ENCODE assay signal across 29 cellular contexts in genomic region chr20:1309439-1309847, GRCh38. TPM values are rescaled to one million over a fixed set of nuclear protein-coding genes. Genes with fewer than 3 reads are reported as not detected.
A peak's percentile ranks its signal among the peaks of the same experiment; 100 is the strongest.
DNase-seq lines count a peak whose midpoint lies in the region; ATAC-seq, FAIRE-seq and TF ChIP-seq lines count a peak whose summit lies in the region.
"Had no signal": no experiment of that assay in that cellular context is flagged by ENCODE, and none has a peak within 500 bp of the region (broad histone marks: within the 10 kb centered on the region; RNA-seq: fewer than 3 reads in every experiment).

No MANE protein-coding gene starts in this region.

- H3K56ac ChIP-seq in H1 (replicated peaks; ENCODE audit: insufficient read length, low read depth, low read length), result no peak overlapping the region

- H2AK5ac ChIP-seq in H1 (ENCODE audit: low read depth, low read length), result no peak overlapping the region

- no peak overlapping the region for H4K5ac ChIP-seq in H1 (ENCODE audit: insufficient read length, low read depth, low read length)

- no peak for TF ChIP-seq POLR2A in H1 (IDR thresholded peaks at IDR 0.05; ENCODE audit: control extremely low read depth in 1 of 2, low read depth in 2 of 2, low read length in 2 of 2)

- H3K79me2 ChIP-seq in DND-41 (ENCODE audit: insufficient read depth, low read length) (no peaks in the 10 kb centered on the region), H1 (ENCODE audit: control insufficient read depth in 1 of 2, insufficient read depth in 2 of 2, low read length in 2 of 2) (no peaks in the 10 kb centered on the region)

- H3K79me1 ChIP-seq in H1 (ENCODE audit: low read depth, low read length), result no peaks in the 10 kb centered on the region

- no peak overlapping the region for H3K4ac ChIP-seq in H1 (replicated peaks; ENCODE audit: insufficient read length, low read depth, low read length)

- POLR2A ChIA-PET in H1 (lab: Charles Lee; ENCODE audit: partially characterized antibody), result interaction anchor here (1.5 to 2.6 kb wide), 4 partner anchors 10 to 42 kb away, joined by 3 to 6 read pairs (median 6); no protein-coding TSS in a partner anchor
- POLR2A ChIA-PET in naive thymus-derived CD8-positive, alpha-beta T cell (lab: Charles Lee), result no interaction called here

- 0 out of 2 replicates have a peak, but pooled peaks cover 3% of the 10 kb centered on the region for H3K36me3 Mint-ChIP-seq in HFFc6 (ENCODE audit: low read depth)
- H3K36me3 Mint-ChIP-seq in naive thymus-derived CD8-positive, alpha-beta T cell, result peaks cover 0 to 21% (median 0%) of the 10 kb centered on the region in 3 donors
- H3K36me3 Mint-ChIP-seq: mesothelial cell of epicardium had no signal

- H3K27me3 ChIP-seq in DND-41 (ENCODE audit: insufficient read depth, low read length, poor library complexity) (no peaks in the 10 kb centered on the region), H1 (replicated peaks in 1 of 4; ENCODE audit: control insufficient read depth in 3 of 4, extremely low read depth in 1 of 4, insufficient read depth in 3 of 4, low read length in 3 of 4) (peaks cover 0 to 12% (median 10%) of the 10 kb centered on the region in 4 experiments; a peak in 5 of 7 replicates)
- H3K27me3 ChIP-seq: ascending aorta, heart left ventricle, left lung, sigmoid colon, thyroid gland had no signal

- no peak overlapping the region for H4K8ac ChIP-seq in H1 (ENCODE audit: extremely low read depth, insufficient read depth, low read length)

- peak; percentile 58 to 61 for TF ChIP-seq RAD21 in H1 (IDR thresholded peaks at IDR 0.05 in 1 of 2, conservative IDR thresholded peaks at IDR 0.05 in 1 of 2; ENCODE audit: low read depth in 2 of 2, low read length in 2 of 2)

- no peak overlapping the region for H3K4me3 Mint-ChIP-seq in HFFc6
- no peak overlapping the region for H3K4me3 Mint-ChIP-seq in naive thymus-derived CD8-positive, alpha-beta T cell
- H3K4me3 Mint-ChIP-seq: activated CD4-positive, alpha-beta T cell treated with anti-CD3 and anti-CD28 coated beads, Interleukin-2, amount 10 ng/mL, durations not matched to agents 7 days and 5 days; immature natural killer cell; mesothelial cell of epicardium; nephron; stimulated activated naive CD8-positive, alpha-beta T cell treated with anti-CD3 and anti-CD28 coated beads, Interleukin-15, Interleukin-2, amounts not matched to agents 100 ng/mL and 50 ng/mL, for 24 hours; T-helper 2 cell treated with Interferon-gamma antibody and Interleukin-4, amounts not matched to agents 5 μg/mL and 100 μg/mL, for 36 hours had no signal

- no peak overlapping the region for H3K4me2 ChIP-seq in DND-41 (ENCODE audit: insufficient read depth, low read length)
- no peak overlapping the region for H3K4me2 ChIP-seq in H1 (ENCODE audit: insufficient read depth in 1 of 2, low read depth in 2 of 2, low read length in 2 of 2)

- DNase-seq in DND-41 (no peak), HFFc6 (no peak), H1 (ENCODE audit: low read depth in 1 of 2, low spot score in 2 of 2) (peak in 1 of 2 experiments; percentile 65), NCI-H510A treated with DMSO at 0.1 percent for 48 hours (lab: John Stamatoyannopoulos, UW) (no peak), SHP77 (lab: John Stamatoyannopoulos, UW) (no peak)
- peak in 1 of 10 donors; percentile 59 for DNase-seq in naive thymus-derived CD8-positive, alpha-beta T cell
- DNase-seq in stimulated activated CD8-positive, alpha-beta memory T cell treated with anti-CD3 and anti-CD28 coated beads, Interleukin-4, amount 100 ng/mL, for 48 hours, result no peak
- DNase-seq: activated CD4-positive, alpha-beta T cell treated with anti-CD3 and anti-CD28 coated beads, Interleukin-2, amount 10 ng/mL, durations not matched to agents 7 days and 5 days; activated naive CD4-positive, alpha-beta T cell treated with anti-CD3 and anti-CD28 coated beads, Interleukin-2, amount 50 U/mL, for 16 hours; central memory CD4-positive, alpha-beta T cell; EL; foreskin fibroblast; heart left ventricle; immature natural killer cell; left lung; NCI-H2171; NCI-H526 treated with DMSO at 0.1 percent for 48 hours; sigmoid colon; stimulated activated CD4-positive, alpha-beta T cell treated with anti-CD3 and anti-CD28 coated beads, Interleukin-15, amount 100 ng/mL, for 24 hours; thyroid gland had no signal

- H3K4me1 Mint-ChIP-seq in HFFc6 (ENCODE audit: low read depth), result peaks cover 6% of the 10 kb centered on the region
- H3K4me1 Mint-ChIP-seq in naive thymus-derived CD8-positive, alpha-beta T cell, result peaks cover 3 to 10% (median 5%) of the 10 kb centered on the region in 4 donors
- H3K4me1 Mint-ChIP-seq: immature natural killer cell had no signal

- no peaks in the 10 kb centered on the region for H3K9me3 Mint-ChIP-seq in HFFc6
- no peaks in the 10 kb centered on the region for H3K9me3 Mint-ChIP-seq in naive thymus-derived CD8-positive, alpha-beta T cell
- H3K9me3 Mint-ChIP-seq: activated CD4-positive, alpha-beta T cell treated with anti-CD3 and anti-CD28 coated beads, Interleukin-2, amount 10 ng/mL, durations not matched to agents 7 days and 5 days; immature natural killer cell; mesothelial cell of epicardium; nephron; stimulated activated naive CD8-positive, alpha-beta T cell treated with anti-CD3 and anti-CD28 coated beads, Interleukin-15, Interleukin-2, amounts not matched to agents 100 ng/mL and 50 ng/mL, for 24 hours; T-helper 2 cell treated with Interferon-gamma antibody and Interleukin-4, amounts not matched to agents 5 μg/mL and 100 μg/mL, for 36 hours had no signal

- peaks cover 1% of the 10 kb centered on the region for H3K27me3 Mint-ChIP-seq in HFFc6 (ENCODE audit: insufficient read depth)
- H3K27me3 Mint-ChIP-seq in naive thymus-derived CD8-positive, alpha-beta T cell, result no peaks in the 10 kb centered on the region
- H3K27me3 Mint-ChIP-seq: activated CD4-positive, alpha-beta T cell treated with anti-CD3 and anti-CD28 coated beads, Interleukin-2, amount 10 ng/mL, durations not matched to agents 7 days and 5 days; stimulated activated naive CD8-positive, alpha-beta T cell treated with anti-CD3 and anti-CD28 coated beads, Interleukin-15, Interleukin-2, amounts not matched to agents 100 ng/mL and 50 ng/mL, for 24 hours had no signal

- H3K23me2 ChIP-seq in H1 (ENCODE audit: low read depth, low read length), result peaks cover 3% of the 10 kb centered on the region; the same call in 1 of the 2 replicates

- H2AFZ ChIP-seq in DND-41 (ENCODE audit: low read depth, low read length), result no peak overlapping the region
- H2AFZ ChIP-seq in H1 (ENCODE audit: low read length), result no peak overlapping the region

- H3K36me3 ChIP-seq in DND-41 (ENCODE audit: insufficient read depth, low read length) (no peaks in the 10 kb centered on the region), H1 (ENCODE audit: control insufficient read depth in 2 of 4, insufficient read depth in 4 of 4, low read length in 3 of 4) (no peaks in the 10 kb centered on the region; a peak in 1 of 8 replicates)

- ATAC-seq in DND-41 (ENCODE audit: insufficient read depth, low read depth), result no peak
- peak in 1 of 2 donors; percentile 39 for ATAC-seq in naive thymus-derived CD8-positive, alpha-beta T cell
- no peak for ATAC-seq in GM18502 (IDR thresholded peaks at IDR 0.05; ENCODE audit: poor library complexity, unreplicated experiment)
- ATAC-seq: heart left ventricle, left lung had no signal

- H3K9ac ChIP-seq in DND-41 (ENCODE audit: low read depth, low read length), result no peak overlapping the region
- H3K9ac ChIP-seq in H1 (replicated peaks in 1 of 4; ENCODE audit: extremely low read depth in 1 of 4, low read depth in 3 of 4, low read length in 3 of 4), result no peak overlapping the region

- TF ChIP-seq CTCF in DND-41 (IDR thresholded peaks at IDR 0.05; ENCODE audit: borderline replicate concordance, extremely low read depth, low read length, poor library complexity, severe bottlenecking) (peak; percentile 4), HFFc6 (IDR thresholded peaks at IDR 0.05) (0 out of 2 replicates have a peak, but pooled peaks have one; percentile 9), H1 (IDR thresholded peaks at IDR 0.05; ENCODE audit: control extremely low read depth in 1 of 3, insufficient read depth in 1 of 3, low read depth in 1 of 3, low read length in 3 of 3) (peak; percentile 52 to 63 (median 60))

- TF ChIP-seq EP300 in H1 (IDR thresholded peaks at IDR 0.05; ENCODE audit: borderline replicate concordance in 1 of 2, low read depth in 2 of 2, low read length in 2 of 2), result no peak

- no peak overlapping the region for H4K91ac ChIP-seq in H1 (replicated peaks; ENCODE audit: insufficient read length, low read length)

- no peak overlapping the region for H2BK15ac ChIP-seq in H1 (ENCODE audit: low read length)

- no peak overlapping the region for H3K18ac ChIP-seq in H1 (ENCODE audit: extremely low read depth, low read length)

- H3K14ac ChIP-seq in H1 (ENCODE audit: insufficient read length), result no peak overlapping the region

- no peak overlapping the region for H3K27ac ChIP-seq in DND-41 (ENCODE audit: low read length)
- H3K27ac ChIP-seq in H1 (ENCODE audit: low read depth, low read length), result no peak overlapping the region
- H3K27ac ChIP-seq: ascending aorta, C4-2B, epithelial cell of prostate, heart left ventricle, left lung, sigmoid colon, thyroid gland had no signal

- no peak overlapping the region for H2BK20ac ChIP-seq in H1 (ENCODE audit: low read length)

- H3K23ac ChIP-seq in H1 (ENCODE audit: insufficient read length), result no peak overlapping the region

- H3K4me1 ChIP-seq in DND-41 (ENCODE audit: insufficient read depth, low read length) (peaks cover 8% of the 10 kb centered on the region), H1 (replicated peaks in 1 of 4; ENCODE audit: control insufficient read depth in 3 of 4, insufficient read depth in 4 of 4, low read length in 3 of 4) (peaks cover 0 to 2% (median 0%) of the 10 kb centered on the region in 4 experiments; a peak in 4 of 7 replicates)

- WGBS in H1 (ENCODE audit: extremely low coverage in 1 of 2, insufficient coverage in 1 of 2, insufficient read length in 1 of 2, insufficient replicate concordance in 2 of 2, low coverage in 1 of 2, low lambda C conversion rate in 2 of 2, missing lambda C conversion rate in 1 of 2), 2 experiments, result 75% methylated on average over 12 of the region's 12 CpGs; no CpG with 5 or more reads in 1 of the 2 experiments

- H3K4me3 ChIP-seq in DND-41 (ENCODE audit: low read depth in 1 of 2, low read length in 2 of 2), result no peak overlapping the region
- H3K4me3 ChIP-seq in H1 (ENCODE audit: extremely low read depth in 1 of 4, insufficient read depth in 2 of 4, low read depth in 3 of 4, low read length in 4 of 4), result no peak overlapping the region
- H3K4me3 ChIP-seq: ascending aorta, heart left ventricle, left lung, sigmoid colon, thyroid gland had no signal

- no peak overlapping the region for H2BK120ac ChIP-seq in H1 (replicated peaks; ENCODE audit: low read depth, low read length)

- CTCF ChIA-PET in H1 (lab: Charles Lee; ENCODE audit: partially characterized antibody), result interaction anchor here (0.9 to 1.3 kb wide), 4 partner anchors 13 to 110 kb away, joined by 3 to 4 read pairs (median 3); no protein-coding TSS in a partner anchor

- no peak overlapping the region for H2BK5ac ChIP-seq in H1 (ENCODE audit: low read depth, low read length)

- H3K27ac Mint-ChIP-seq in HFFc6, result no peak overlapping the region
- H3K27ac Mint-ChIP-seq in naive thymus-derived CD8-positive, alpha-beta T cell, result peak overlapping the region in 6 of 10 donors; percentile 9 to 80 (median 40)
- H3K27ac Mint-ChIP-seq: activated CD4-positive, alpha-beta T cell treated with anti-CD3 and anti-CD28 coated beads, Interleukin-2, amount 10 ng/mL, durations not matched to agents 7 days and 5 days; immature natural killer cell; mesothelial cell of epicardium; nephron; stimulated activated naive CD8-positive, alpha-beta T cell treated with anti-CD3 and anti-CD28 coated beads, Interleukin-15, Interleukin-2, amounts not matched to agents 100 ng/mL and 50 ng/mL, for 24 hours; T-helper 2 cell treated with Interferon-gamma antibody and Interleukin-4, amounts not matched to agents 5 μg/mL and 100 μg/mL, for 36 hours had no signal

- no peak for FAIRE-seq in H1 (lab: Jason Lieb, UNC)
- FAIRE-seq: GM19239 had no signal

- H2BK12ac ChIP-seq in H1 (ENCODE audit: low read depth, low read length), result peak overlapping the region; percentile 50; the same call in 1 of the 2 replicates

- no peaks in the 10 kb centered on the region for H3K9me3 ChIP-seq in DND-41 (ENCODE audit: insufficient read depth, low read length, severe bottlenecking)
- H3K9me3 ChIP-seq in H1 (ENCODE audit: insufficient read depth in 2 of 2, low read depth in 1 of 2, low read length in 1 of 2), result no peaks in the 10 kb centered on the region
- H3K9me3 ChIP-seq: ascending aorta, heart left ventricle, left lung, sigmoid colon, thyroid gland had no signal

- H4K20me1 ChIP-seq in DND-41 (ENCODE audit: insufficient read depth, low read length), result no peaks in the 10 kb centered on the region; the same call in 1 of the 2 replicates
- no peaks in the 10 kb centered on the region for H4K20me1 ChIP-seq in H1 (replicated peaks in 1 of 2; ENCODE audit: control insufficient read depth in 1 of 2, insufficient read depth in 2 of 2, low read length in 2 of 2)

RNA-seq across cellular contexts. Expression of gene SDCBP2, which starts 19.5 kb away (rescaled TPM):
- total RNA-seq in HFFc6 (2021; fragmentation: NEBNext Ultra II Directional; extraction: Animal tissue kit (Norgen Biotek cat#: 25700)), result 1 to 10 TPM in 1 of 6 experiments, under 1 TPM in 5; 0.51 to 1.5 (median 0.76) TPM
- 3.6 and 4.2 TPM in 2 replicates for total RNA-seq in H1 (2021; fragmentation: NEBNext Ultra II Directional; extraction: Animal tissue kit (Norgen Biotek cat#: 25700))
- polyA plus RNA-seq in H1 (2011; rRNA removed), result 5.9 and 6.7 TPM in 2 replicates
- 7.0 TPM for polyA plus RNA-seq in H1 (2011; cell fraction: cytosol; rRNA removed)
- polyA plus RNA-seq in H1 (2011; cell fraction: nucleus; rRNA removed), result 5.8 TPM
- polyA plus RNA-seq in H1 (2012, experiment 1 of 2), result 3.0 to 6.0 TPM (median 5.0 TPM) in 4 replicates
- 3.0 TPM for polyA plus RNA-seq in H1 (2012, experiment 2 of 2)
- polyA plus RNA-seq in H1 (2013, experiment 1 of 2), result 3.0 TPM
- 2.9 TPM for polyA plus RNA-seq in H1 (2013, experiment 2 of 2)
- 1.4 and 1.5 TPM in 2 replicates for polyA minus RNA-seq in H1 (2011; rRNA and poly(A)+ RNA removed)
- polyA minus RNA-seq in H1 (2011; cell fraction: cytosol; rRNA and poly(A)+ RNA removed), result 2.7 TPM
- polyA minus RNA-seq in H1 (2011; cell fraction: nucleus; rRNA and poly(A)+ RNA removed), result 1.1 TPM
- total RNA-seq in naive thymus-derived CD8-positive, alpha-beta T cell, result 1 to 10 TPM; 2.7 to 3.3 TPM
- 1 to 10 TPM in 1 of 3 donors, under 1 TPM in 2; 0.81 to 1.5 (median 0.98) TPM for polyA plus RNA-seq in naive thymus-derived CD8-positive, alpha-beta T cell
- total RNA-seq: ascending aorta had no signal

RNA-seq across cellular contexts. Expression of gene SNPH, which starts 43.3 kb away (rescaled TPM):
- total RNA-seq in HFFc6 (2021; fragmentation: NEBNext Ultra II Directional; extraction: Animal tissue kit (Norgen Biotek cat#: 25700)), result 10 to 100 TPM; 12.0 to 15.3 (median 13.3) TPM
- total RNA-seq in H1 (2021; fragmentation: NEBNext Ultra II Directional; extraction: Animal tissue kit (Norgen Biotek cat#: 25700)), result 4.0 and 4.9 TPM in 2 replicates
- 0.98 and 1.5 TPM in 2 replicates for polyA plus RNA-seq in H1 (2011; rRNA removed)
- 1.0 TPM for polyA plus RNA-seq in H1 (2011; cell fraction: cytosol; rRNA removed)
- polyA plus RNA-seq in H1 (2011; cell fraction: nucleus; rRNA removed), result 2.5 TPM
- 2.0 to 3.4 TPM (median 3.1 TPM) in 4 replicates for polyA plus RNA-seq in H1 (2012, experiment 1 of 2)
- polyA plus RNA-seq in H1 (2012, experiment 2 of 2), result 2.5 TPM
- polyA plus RNA-seq in H1 (2013, experiment 1 of 2), result 1.8 TPM
- 1.7 TPM for polyA plus RNA-seq in H1 (2013, experiment 2 of 2)
- 0.50 and 0.59 TPM in 2 replicates for polyA minus RNA-seq in H1 (2011; rRNA and poly(A)+ RNA removed)
- 1.2 TPM for polyA minus RNA-seq in H1 (2011; cell fraction: cytosol; rRNA and poly(A)+ RNA removed)
- polyA minus RNA-seq in H1 (2011; cell fraction: nucleus; rRNA and poly(A)+ RNA removed), result 2.1 TPM
- 10 to 100 TPM; 25.7 to 26.6 TPM for total RNA-seq in naive thymus-derived CD8-positive, alpha-beta T cell
- 10 to 100 TPM in 1 of 3 donors, 1 to 10 TPM in 2; 5.2 to 13.5 (median 6.3) TPM for polyA plus RNA-seq in naive thymus-derived CD8-positive, alpha-beta T cell

Comparison
In these comparisons a context has a peak if more than half of its experiments do, and no peak if none do; other contexts are left out.
1. CTCF ChIP-seq: peak in every context shown above with its lines; median percentile 60 in H1; 9 in HFFc6; 4 in DND-41.